ENCODE assay signal across 13 cellular contexts in genomic region chr5:155303134-155303533, GRCh38.
"Had no signal": no experiment of that assay in that cellular context is flagged by ENCODE, and none has a peak within 500 bp of the region (broad histone marks: within the 10 kb centered on the region; RNA-seq: fewer than 3 reads in every experiment).

No MANE protein-coding gene starts in this region.

- H3K4me3 ChIP-seq: colonic mucosa, lung, pancreas, transverse colon had no signal

- H3K27me3 ChIP-seq: colonic mucosa, pancreas, transverse colon had no signal

- H3K9me3 ChIP-seq: colonic mucosa, pancreas, transverse colon had no signal

- H3K36me3 ChIP-seq: colonic mucosa, pancreas, transverse colon had no signal

- H3K27ac ChIP-seq: colonic mucosa, pancreas, transverse colon, VCaP had no signal

- FAIRE-seq: pancreas had no signal

- H3K4me1 ChIP-seq: colonic mucosa, pancreas, transverse colon had no signal

- DNase-seq: activated naive CD4-positive, alpha-beta T cell treated with Interleukin-2 at 50 U/mL for 16 hours; colonic mucosa; foreskin melanocyte; head of caudate nucleus; left colon; midbrain; naive B cell; pancreas; stimulated activated CD4-positive, alpha-beta T cell treated with anti-CD3 and anti-CD28 coated beads, Interleukin-4, amount 100 ng/mL, for 4 hours; T-helper 9 cell; transverse colon had no signal
